Comparison of ENCODE assay signal across 13 cellular contexts in genomic region chr1:228211871-228212414, GRCh38.
"Had no signal": no experiment of that assay in that cellular context is flagged by ENCODE, and none has a peak within 500 bp of the region (broad histone marks: within the 10 kb centered on the region; RNA-seq: fewer than 3 reads in every experiment).

No MANE protein-coding gene starts in this region.

- H3K4me3 ChIP-seq: mucosa of descending colon had no signal

- H3K27ac ChIP-seq: epithelial cell of prostate, suprapubic skin, upper lobe of right lung had no signal

- H3K9me3 ChIP-seq: mucosa of descending colon, suprapubic skin, upper lobe of right lung had no signal

- ATAC-seq: mucosa of descending colon; stimulated activated naive CD8-positive, alpha-beta T cell treated with anti-CD3 and anti-CD28 coated beads, Interleukin-15, Interleukin-2, amounts not matched to agents 100 U/mL and 50 U/mL, for 24 hours had no signal

- H3K36me3 ChIP-seq: suprapubic skin, upper lobe of right lung had no signal

- DNase-seq: activated CD4-positive, alpha-beta T cell treated with anti-CD3 and anti-CD28 coated beads for 1 hour; activated CD4-positive, alpha-beta T cell treated with anti-CD3 and anti-CD28 coated beads, Interleukin-2, amount 50 U/mL, for 48 hours; activated naive CD4-positive, alpha-beta T cell treated with Interleukin-2 at 50 U/mL for 16 hours; effector memory CD4-positive, alpha-beta T cell; hippocampal formation; immature natural killer cell; mucosa of descending colon; stimulated activated CD4-positive, alpha-beta T cell treated with anti-CD3 and anti-CD28 coated beads, Interleukin-2, amount 100 ng/mL, for 48 hours; stimulated activated naive CD8-positive, alpha-beta T cell treated with anti-CD3 and anti-CD28 coated beads, Interleukin-15, Interleukin-2, amounts not matched to agents 100 U/mL and 50 U/mL, for 24 hours; T-helper 2 cell; upper lobe of right lung had no signal
